Comparison of ENCODE assay signal across 14 cellular contexts in genomic region chr14:92426237-92426636, GRCh38.
DNase-seq lines count a peak whose midpoint lies in the region; TF ChIP-seq lines count a peak whose summit lies in the region.
"Had no signal": no experiment of that assay in that cellular context is flagged by ENCODE, and none has a peak within 500 bp of the region (broad histone marks: within the 10 kb centered on the region; RNA-seq: fewer than 3 reads in every experiment).

No MANE protein-coding gene starts in this region.

- CTCF ChIA-PET in activated CD4-positive, alpha-beta memory T cell treated with anti-CD3 and anti-CD28 coated beads for 36 hours (lab: Charles Lee), result no interaction called here

- peak overlapping the region; percentile 17 for H3K27ac ChIP-seq in brain microvascular endothelial cell
- H3K27ac ChIP-seq in neutrophil, result peak overlapping the region; percentile 90
- H3K27ac ChIP-seq: foreskin keratinocyte, pancreas had no signal

- TF ChIP-seq CTCF in CD14-positive monocyte (IDR thresholded peaks at IDR 0.05) (no peak), brain microvascular endothelial cell (IDR thresholded peaks at IDR 0.05; ENCODE audit: low read depth, low read length, missing control alignments) (no peak), neutrophil (IDR thresholded peaks at IDR 0.05) (no peak)

- H3K4me3 Mint-ChIP-seq in CD14-positive monocyte, result no peak overlapping the region
- no peak overlapping the region for H3K4me3 Mint-ChIP-seq in activated CD4-positive, alpha-beta memory T cell treated with anti-CD3 and anti-CD28 coated beads for 36 hours
- H3K4me3 Mint-ChIP-seq: mesothelial cell of epicardium had no signal

- DNase-seq in CD14-positive monocyte (ENCODE audit: low spot score) (no peak), M059J (ENCODE audit: low read depth) (peak; percentile 47), brain microvascular endothelial cell (peak; percentile 25), NCI-H1417 (lab: John Stamatoyannopoulos, UW) (no peak), superior temporal gyrus (ENCODE audit: extremely low spot score) (no peak)
- DNase-seq in activated CD4-positive, alpha-beta memory T cell treated with anti-CD3 and anti-CD28 coated beads for 36 hours, result no peak
- no peak for DNase-seq in stimulated activated CD4-positive, alpha-beta T cell treated with anti-CD3 and anti-CD28 coated beads, Interleukin-1b, Interleukin-23, amount 100 ng/mL, for 48 hours
- DNase-seq: DMS79, NCI-H187, NCI-H524 treated with DMSO at 0.1 percent for 48 hours, pancreas had no signal

- H3K27ac Mint-ChIP-seq in CD14-positive monocyte, result peak overlapping the region in 4 of 7 donors; percentile 26 to 86 (median 58)
- no peak overlapping the region for H3K27ac Mint-ChIP-seq in activated CD4-positive, alpha-beta memory T cell treated with anti-CD3 and anti-CD28 coated beads for 36 hours
- H3K27ac Mint-ChIP-seq: mesothelial cell of epicardium had no signal

- peaks cover 0 to 1% (median 1%) of the 10 kb centered on the region in 3 donors for H3K27me3 Mint-ChIP-seq in CD14-positive monocyte (ENCODE audit: low read depth in 3 of 3)
- peaks cover 2% of the 10 kb centered on the region for H3K27me3 Mint-ChIP-seq in activated CD4-positive, alpha-beta memory T cell treated with anti-CD3 and anti-CD28 coated beads for 36 hours

- POLR2A ChIA-PET in activated CD4-positive, alpha-beta memory T cell treated with anti-CD3 and anti-CD28 coated beads for 36 hours (lab: Charles Lee), result no interaction called here

- no peaks in the 10 kb centered on the region for H3K36me3 ChIP-seq in brain microvascular endothelial cell (replicated peaks)
- no peaks in the 10 kb centered on the region for H3K36me3 ChIP-seq in neutrophil
- H3K36me3 ChIP-seq: pancreas had no signal

- in situ Hi-C loops in brain microvascular endothelial cell (cut with HindIII; ENCODE audit: low pct_ligation_motif_present, low sequenced_read_pairs), result no loop called here

- H3K9me3 ChIP-seq in neutrophil, result no peaks in the 10 kb centered on the region
- H3K9me3 ChIP-seq: pancreas had no signal

- H3K4me3 ChIP-seq in brain microvascular endothelial cell (ENCODE audit: low read depth, low read length) (no peak overlapping the region), neutrophil (ENCODE audit: low read depth in 1 of 2, low read length in 1 of 2) (peak overlapping the region; percentile 2 to 16)
- H3K4me3 ChIP-seq: pancreas had no signal

- H3K9me3 Mint-ChIP-seq in CD14-positive monocyte, result peaks cover under 1 to 8% (median 3%) of the 10 kb centered on the region in 7 donors
- H3K9me3 Mint-ChIP-seq in activated CD4-positive, alpha-beta memory T cell treated with anti-CD3 and anti-CD28 coated beads for 36 hours, result no peaks in the 10 kb centered on the region

- H3K4me1 Mint-ChIP-seq in CD14-positive monocyte, result peaks cover 42% of the 10 kb centered on the region
- H3K4me1 Mint-ChIP-seq in activated CD4-positive, alpha-beta memory T cell treated with anti-CD3 and anti-CD28 coated beads for 36 hours (ENCODE audit: low read depth), result peaks cover 4% of the 10 kb centered on the region

- no peaks in the 10 kb centered on the region for H3K27me3 ChIP-seq in brain microvascular endothelial cell (replicated peaks)
- no peaks in the 10 kb centered on the region for H3K27me3 ChIP-seq in neutrophil

- peaks cover 12 to 17% of the 10 kb centered on the region in 2 donors for H3K36me3 Mint-ChIP-seq in CD14-positive monocyte
- H3K36me3 Mint-ChIP-seq in activated CD4-positive, alpha-beta memory T cell treated with anti-CD3 and anti-CD28 coated beads for 36 hours, result no peaks in the 10 kb centered on the region
- H3K36me3 Mint-ChIP-seq: mesothelial cell of epicardium had no signal

- intact Hi-C loops in CD14-positive monocyte (cut with micrococcal nuclease), result no loop called here
- intact Hi-C loops in activated CD4-positive, alpha-beta memory T cell treated with anti-CD3 and anti-CD28 coated beads for 36 hours (cut with micrococcal nuclease), result no loop called here

- peaks cover 39 to 55% of the 10 kb centered on the region in 2 experiments for H3K4me1 ChIP-seq in neutrophil (ENCODE audit: control insufficient read depth in 1 of 2, insufficient read depth in 1 of 2, low read depth in 1 of 2, low read length in 1 of 2)
- H3K4me1 ChIP-seq: foreskin keratinocyte, pancreas had no signal

Comparison
In these comparisons a context has a peak if more than half of its experiments do, and no peak if none do; other contexts are left out.
1. DNase-seq: peak in M059J (single experiment) and brain microvascular endothelial cell (single experiment); none in CD14-positive monocyte (single experiment), activated CD4-positive, alpha-beta memory T cell treated with anti-CD3 and anti-CD28 coated beads for 36 hours (single experiment), NCI-H1417 (0 of 3), superior temporal gyrus (single experiment) and stimulated activated CD4-positive, alpha-beta T cell treated with anti-CD3 and anti-CD28 coated beads, Interleukin-1b, Interleukin-23, amount 100 ng/mL, for 48 hours (single experiment).